Comparison of ENCODE assay signal across 36 cellular contexts in genomic region chrX:152154050-152154449, GRCh38. TPM values are rescaled to one million over a fixed set of nuclear protein-coding genes. Genes with fewer than 3 reads are reported as not detected.
"Had no signal": no experiment of that assay in that cellular context is flagged by ENCODE, and none has a peak within 500 bp of the region (broad histone marks: within the 10 kb centered on the region; RNA-seq: fewer than 3 reads in every experiment).

No MANE protein-coding gene starts in this region.

- H3K4me3 ChIP-seq: ascending aorta, breast epithelium, cardiac muscle cell, colonic mucosa, dorsolateral prefrontal cortex, esophagus squamous epithelium, gastroesophageal sphincter had no signal

- ATAC-seq: activated naive CD4-positive, alpha-beta T cell treated with anti-CD3 and anti-CD28 coated beads, Interleukin-2, amount 50 U/mL, for 72 hours; activated T-cell treated with anti-CD3 and anti-CD28 coated beads, Interleukin-2, amount 50 U/mL, for 72 hours; gastroesophageal sphincter; T-helper 17 cell had no signal

- H3K4me3 Mint-ChIP-seq: activated CD4-positive, alpha-beta memory T cell treated with anti-CD3 and anti-CD28 coated beads, Interleukin-2, amount 10 ng/mL, durations not matched to agents 7 days and 5 days; activated CD4-positive, alpha-beta T cell treated with anti-CD3 and anti-CD28 coated beads, Interleukin-2, amount 10 ng/mL, durations not matched to agents 7 days and 5 days; activated naive CD4-positive, alpha-beta T cell treated with anti-CD3 and anti-CD28 coated beads, Interleukin-2, amount 10 ng/mL, durations not matched to agents 7 days and 5 days; activated naive CD8-positive, alpha-beta T cell treated with anti-CD3 and anti-CD28 coated beads, Interleukin-2, amount 10 ng/mL, durations not matched to agents 7 days and 5 days; activated T-cell treated with anti-CD3 and anti-CD28 coated beads, Interleukin-2, amount 50 U/mL, for 24 hours; activated T-cell treated with anti-CD3 and anti-CD28 coated beads, Interleukin-2, amount 50 U/mL, for 72 hours; brain; dendritic cell treated with granulocyte-macrophage colony-stimulating factor and Interleukin-4, amounts not matched to agents 40 ng/mL and 50 ng/mL, for 4 days; T-helper 17 cell; T-helper 2 cell treated with Interferon-gamma antibody and Interleukin-4, amounts not matched to agents 5 μg/mL and 100 μg/mL, for 36 hours had no signal

- H3K27ac ChIP-seq: ascending aorta, breast epithelium, cardiac muscle cell, colonic mucosa, dorsolateral prefrontal cortex, epithelial cell of prostate, esophagus squamous epithelium, gastroesophageal sphincter had no signal

- H3K27ac Mint-ChIP-seq: activated CD4-positive, alpha-beta memory T cell treated with anti-CD3 and anti-CD28 coated beads, Interleukin-2, amount 10 ng/mL, durations not matched to agents 7 days and 5 days; activated CD4-positive, alpha-beta T cell treated with anti-CD3 and anti-CD28 coated beads, Interleukin-2, amount 10 ng/mL, durations not matched to agents 7 days and 5 days; activated naive CD4-positive, alpha-beta T cell treated with anti-CD3 and anti-CD28 coated beads, Interleukin-2, amount 10 ng/mL, durations not matched to agents 7 days and 5 days; activated naive CD4-positive, alpha-beta T cell treated with anti-CD3 and anti-CD28 coated beads, Interleukin-2, amount 50 U/mL, for 72 hours; activated naive CD8-positive, alpha-beta T cell treated with anti-CD3 and anti-CD28 coated beads, Interleukin-2, amount 10 ng/mL, durations not matched to agents 7 days and 5 days; activated T-cell treated with anti-CD3 and anti-CD28 coated beads, Interleukin-2, amount 50 U/mL, for 24 hours; activated T-cell treated with anti-CD3 and anti-CD28 coated beads, Interleukin-2, amount 50 U/mL, for 72 hours; brain; dendritic cell treated with granulocyte-macrophage colony-stimulating factor and Interleukin-4, amounts not matched to agents 40 ng/mL and 50 ng/mL, for 4 days; T-helper 17 cell; T-helper 2 cell treated with Interferon-gamma antibody and Interleukin-4, amounts not matched to agents 5 μg/mL and 100 μg/mL, for 36 hours had no signal

- H3K27me3 ChIP-seq: ascending aorta, cardiac muscle cell, colonic mucosa, esophagus squamous epithelium, gastroesophageal sphincter had no signal

- H3K36me3 Mint-ChIP-seq: activated naive CD4-positive, alpha-beta T cell treated with anti-CD3 and anti-CD28 coated beads, Interleukin-2, amount 10 ng/mL, durations not matched to agents 7 days and 5 days; activated naive CD4-positive, alpha-beta T cell treated with anti-CD3 and anti-CD28 coated beads, Interleukin-2, amount 50 U/mL, for 72 hours; activated naive CD8-positive, alpha-beta T cell treated with anti-CD3 and anti-CD28 coated beads, Interleukin-2, amount 10 ng/mL, durations not matched to agents 7 days and 5 days; brain had no signal

- H3K27me3 Mint-ChIP-seq: activated CD4-positive, alpha-beta memory T cell treated with anti-CD3 and anti-CD28 coated beads, Interleukin-2, amount 10 ng/mL, durations not matched to agents 7 days and 5 days; activated CD4-positive, alpha-beta T cell treated with anti-CD3 and anti-CD28 coated beads, Interleukin-2, amount 10 ng/mL, durations not matched to agents 7 days and 5 days; activated naive CD4-positive, alpha-beta T cell treated with anti-CD3 and anti-CD28 coated beads, Interleukin-2, amount 10 ng/mL, durations not matched to agents 7 days and 5 days; activated naive CD8-positive, alpha-beta T cell treated with anti-CD3 and anti-CD28 coated beads, Interleukin-2, amount 10 ng/mL, durations not matched to agents 7 days and 5 days; brain; dendritic cell treated with granulocyte-macrophage colony-stimulating factor and Interleukin-4, amounts not matched to agents 40 ng/mL and 50 ng/mL, for 4 days; T-helper 17 cell had no signal

- H3K4me1 ChIP-seq: ascending aorta, breast epithelium, colonic mucosa, esophagus squamous epithelium, gastroesophageal sphincter had no signal

- H3K9me3 ChIP-seq: ascending aorta, breast epithelium, colonic mucosa, esophagus squamous epithelium, gastroesophageal sphincter had no signal

- H3K36me3 ChIP-seq: ascending aorta, breast epithelium, cardiac muscle cell, colonic mucosa, esophagus squamous epithelium, gastroesophageal sphincter had no signal

- H3K4me1 Mint-ChIP-seq: activated CD4-positive, alpha-beta memory T cell treated with anti-CD3 and anti-CD28 coated beads, Interleukin-2, amount 10 ng/mL, durations not matched to agents 7 days and 5 days; activated CD4-positive, alpha-beta T cell treated with anti-CD3 and anti-CD28 coated beads, Interleukin-2, amount 10 ng/mL, durations not matched to agents 7 days and 5 days; activated naive CD4-positive, alpha-beta T cell treated with anti-CD3 and anti-CD28 coated beads, Interleukin-2, amount 10 ng/mL, durations not matched to agents 7 days and 5 days; activated naive CD8-positive, alpha-beta T cell treated with anti-CD3 and anti-CD28 coated beads, Interleukin-2, amount 10 ng/mL, durations not matched to agents 7 days and 5 days; brain; T-helper 17 cell had no signal

- H3K9me3 Mint-ChIP-seq: activated CD4-positive, alpha-beta memory T cell treated with anti-CD3 and anti-CD28 coated beads, Interleukin-2, amount 10 ng/mL, durations not matched to agents 7 days and 5 days; activated CD4-positive, alpha-beta T cell treated with anti-CD3 and anti-CD28 coated beads, Interleukin-2, amount 10 ng/mL, durations not matched to agents 7 days and 5 days; activated naive CD4-positive, alpha-beta T cell treated with anti-CD3 and anti-CD28 coated beads, Interleukin-2, amount 10 ng/mL, durations not matched to agents 7 days and 5 days; activated naive CD4-positive, alpha-beta T cell treated with anti-CD3 and anti-CD28 coated beads, Interleukin-2, amount 50 U/mL, for 72 hours; activated naive CD8-positive, alpha-beta T cell treated with anti-CD3 and anti-CD28 coated beads, Interleukin-2, amount 10 ng/mL, durations not matched to agents 7 days and 5 days; activated T-cell treated with anti-CD3 and anti-CD28 coated beads, Interleukin-2, amount 50 U/mL, for 24 hours; activated T-cell treated with anti-CD3 and anti-CD28 coated beads, Interleukin-2, amount 50 U/mL, for 72 hours; dendritic cell treated with granulocyte-macrophage colony-stimulating factor and Interleukin-4, amounts not matched to agents 40 ng/mL and 50 ng/mL, for 4 days; T-helper 2 cell treated with Interferon-gamma antibody and Interleukin-4, amounts not matched to agents 5 μg/mL and 100 μg/mL, for 36 hours had no signal

- DNase-seq: activated CD4-positive, alpha-beta memory T cell treated with anti-CD3 and anti-CD28 coated beads, Interleukin-2, amount 10 ng/mL, durations not matched to agents 7 days and 5 days; activated CD4-positive, alpha-beta T cell treated with anti-CD3 and anti-CD28 coated beads for 1 hour; activated CD4-positive, alpha-beta T cell treated with anti-CD3 and anti-CD28 coated beads for 4 hours; activated CD4-positive, alpha-beta T cell treated with anti-CD3 and anti-CD28 coated beads, Interleukin-2, amount 10 ng/mL, durations not matched to agents 7 days and 5 days; activated CD4-positive, alpha-beta T cell treated with anti-CD3 and anti-CD28 coated beads, Interleukin-2, amount 50 U/mL, for 4 hours; activated CD8-positive, alpha-beta memory T cell treated with anti-CD3 and anti-CD28 coated beads, Interleukin-2, amount 50 U/mL, for 48 hours; activated gamma-delta T cell; activated naive CD4-positive, alpha-beta T cell; activated naive CD4-positive, alpha-beta T cell treated with anti-CD3 and anti-CD28 coated beads, Interleukin-2, amount 10 ng/mL, durations not matched to agents 7 days and 5 days; activated naive CD8-positive, alpha-beta T cell treated with anti-CD3 and anti-CD28 coated beads, Interleukin-2, amount 10 ng/mL, durations not matched to agents 7 days and 5 days; activated T-cell treated with anti-CD3 and anti-CD28 coated beads for 4 hours; activated T-cell treated with anti-CD3 and anti-CD28 coated beads, Interleukin-2, amount 50 U/mL, for 24 hours; activated T-cell treated with anti-CD3 and anti-CD28 coated beads, Interleukin-2, amount 50 U/mL, for 72 hours; central memory CD4-positive, alpha-beta T cell; cerebellar nuclear complex; colonic mucosa; dorsolateral prefrontal cortex; effector memory CD4-positive, alpha-beta T cell; esophagus squamous epithelium; foreskin melanocyte; T-helper 1 cell; T-helper 17 cell; T1000 had no signal

RNA-seq across cellular contexts. Expression of gene MAGEA10, which starts 15.7 kb away (rescaled TPM):
- total RNA-seq: activated CD4-positive, alpha-beta memory T cell treated with anti-CD3 and anti-CD28 coated beads, Interleukin-2, amount 10 ng/mL, durations not matched to agents 7 days and 5 days; activated CD4-positive, alpha-beta T cell treated with anti-CD3 and anti-CD28 coated beads, Interleukin-2, amount 10 ng/mL, durations not matched to agents 7 days and 5 days; activated naive CD4-positive, alpha-beta T cell treated with anti-CD3 and anti-CD28 coated beads, Interleukin-2, amount 50 U/mL, for 72 hours; activated naive CD8-positive, alpha-beta T cell treated with anti-CD3 and anti-CD28 coated beads, Interleukin-2, amount 10 ng/mL, durations not matched to agents 7 days and 5 days; activated T-cell treated with anti-CD3 and anti-CD28 coated beads, Interleukin-2, amount 50 U/mL, for 72 hours; ascending aorta; breast epithelium; cardiac muscle cell; colonic mucosa; dorsolateral prefrontal cortex; esophagus squamous epithelium; fibroblast of lung; fibroblast of villous mesenchyme; gastroesophageal sphincter; glomerular endothelial cell; T-helper 17 cell had no signal
- polyA plus RNA-seq: cardiac muscle cell, esophagus, fibroblast of lung had no signal
